In genomic region chr16:2829501-2830354, GRCh38 we compare ENCODE assay signal across 17 cellular contexts. TPM values are rescaled to one million over a fixed set of nuclear protein-coding genes. Genes with fewer than 3 reads are reported as not detected.
A peak's percentile ranks its signal among the peaks of the same experiment; 100 is the strongest.
DNase-seq lines count a peak whose midpoint lies in the region; ATAC-seq, FAIRE-seq and TF ChIP-seq lines count a peak whose summit lies in the region.
"Had no signal": no experiment of that assay in that cellular context is flagged by ENCODE, and none has a peak within 500 bp of the region (broad histone marks: within the 10 kb centered on the region; RNA-seq: fewer than 3 reads in every experiment).

TSS of gene ZG16B (plus strand) at chr16:2830303. CDS start at chr16:2830442, 139 bp downstream.

- CTCF ChIA-PET in GM10248 (lab: Yijun Ruan, JAX) = interaction anchor here (1.4 to 2.4 kb wide), 2 partner anchors 10 to 23 kb away, joined by 5 to 11 read pairs; no protein-coding TSS in a partner anchor
- CTCF ChIA-PET in H1 (lab: Charles Lee; ENCODE audit: partially characterized antibody) = interaction anchor here (0.8 to 3.3 kb wide), 3 partner anchors 9 to 115 kb away, joined by 4 to 14 read pairs (median 7); no protein-coding TSS in a partner anchor
- CTCF ChIA-PET in activated naive CD4-positive, alpha-beta T cell treated with anti-CD3 and anti-CD28 coated beads, Interleukin-2, amount 10 ng/mL, durations not matched to agents 7 days and 5 days (lab: Charles Lee) = interaction anchor here (0.8 to 2.6 kb wide), 3 partner anchors 9 to 90 kb away, joined by 3 to 14 read pairs (median 3); no protein-coding TSS in a partner anchor

- no peaks in the 10 kb centered on the region for H3K27me3 ChIP-seq in H1 (replicated peaks in 1 of 4; ENCODE audit: control insufficient read depth in 3 of 4, extremely low read depth in 1 of 4, insufficient read depth in 3 of 4, low read length in 3 of 4)
- H3K27me3 ChIP-seq in small intestine (ENCODE audit: control insufficient read depth in 2 of 2, insufficient read depth in 2 of 2, low read length in 2 of 2) = no peaks in the 10 kb centered on the region
- H3K27me3 ChIP-seq: right atrium auricular region had no signal

- H3K23ac ChIP-seq in H1 (ENCODE audit: insufficient read length) = no peak within 1 kb of the TSS

- H3K36me3 ChIP-seq in H1 (ENCODE audit: control insufficient read depth in 2 of 4, insufficient read depth in 4 of 4, low read length in 3 of 4) (no peaks in the 10 kb centered on the region), small intestine (ENCODE audit: control insufficient read depth in 2 of 2, insufficient read depth in 2 of 2, low read length in 2 of 2) (no peaks in the 10 kb centered on the region)
- H3K36me3 ChIP-seq: heart left ventricle, right atrium auricular region, WERI-Rb-1 had no signal

- no peak within 1 kb of the TSS for H3K4me2 ChIP-seq in H1 (ENCODE audit: insufficient read depth in 1 of 2, low read depth in 2 of 2, low read length in 2 of 2)

- no peak within 1 kb of the TSS for H2BK5ac ChIP-seq in H1 (ENCODE audit: low read depth, low read length)

- no peak within 1 kb of the TSS for H2AK5ac ChIP-seq in H1 (ENCODE audit: low read depth, low read length)

- no peak within 1 kb of the TSS for H3K9ac ChIP-seq in H1 (replicated peaks in 1 of 4; ENCODE audit: extremely low read depth in 1 of 4, low read depth in 3 of 4, low read length in 3 of 4)

- 0 out of 2 replicates have a peak within 1 kb of the TSS, but pooled peaks have one; percentile 27 for H2BK12ac ChIP-seq in H1 (ENCODE audit: low read depth, low read length)

- H3K4me3 Mint-ChIP-seq in activated naive CD4-positive, alpha-beta T cell treated with anti-CD3 and anti-CD28 coated beads, Interleukin-2, amount 10 ng/mL, durations not matched to agents 7 days and 5 days = no peak within 1 kb of the TSS

- H4K91ac ChIP-seq in H1 (replicated peaks; ENCODE audit: insufficient read length, low read length) = no peak within 1 kb of the TSS

- no peak within 1 kb of the TSS for H4K5ac ChIP-seq in H1 (ENCODE audit: insufficient read length, low read depth, low read length)

- no peaks in the 10 kb centered on the region for H3K36me3 Mint-ChIP-seq in activated naive CD4-positive, alpha-beta T cell treated with anti-CD3 and anti-CD28 coated beads, Interleukin-2, amount 10 ng/mL, durations not matched to agents 7 days and 5 days

- no peak within 1 kb of the TSS for H3K56ac ChIP-seq in H1 (replicated peaks; ENCODE audit: insufficient read length, low read depth, low read length)

- no peaks in the 10 kb centered on the region for H3K79me1 ChIP-seq in H1 (ENCODE audit: low read depth, low read length)

- no peaks in the 10 kb centered on the region for H4K20me1 ChIP-seq in H1 (replicated peaks in 1 of 2; ENCODE audit: control insufficient read depth in 1 of 2, insufficient read depth in 2 of 2, low read length in 2 of 2)

- no peak within 1 kb of the TSS for H3K14ac ChIP-seq in H1 (ENCODE audit: insufficient read length)

- no peak for TF ChIP-seq EP300 in H1 (IDR thresholded peaks at IDR 0.05; ENCODE audit: borderline replicate concordance in 1 of 2, low read depth in 2 of 2, low read length in 2 of 2)

- TF ChIP-seq POLR2A in H1 (IDR thresholded peaks at IDR 0.05; ENCODE audit: control extremely low read depth in 1 of 2, low read depth in 2 of 2, low read length in 2 of 2) = no peak

- no peaks in the 10 kb centered on the region for H3K79me2 ChIP-seq in H1 (ENCODE audit: control insufficient read depth in 1 of 2, insufficient read depth in 2 of 2, low read length in 2 of 2)

- no peak for FAIRE-seq in H1 (lab: Jason Lieb, UNC)
- FAIRE-seq in small intestine (lab: Jason Lieb, UNC) = no peak
- FAIRE-seq: RCC 7860 had no signal

- ATAC-seq in GM21825 (IDR thresholded peaks at IDR 0.05; ENCODE audit: unreplicated experiment) (no peak), GM19455 (IDR thresholded peaks at IDR 0.05; ENCODE audit: unreplicated experiment) (no peak)

- peak within 1 kb of the TSS; percentile 31; the same call in 1 of the 2 replicates for H2BK15ac ChIP-seq in H1 (ENCODE audit: low read length)

- no peaks in the 10 kb centered on the region for H3K23me2 ChIP-seq in H1 (ENCODE audit: low read depth, low read length)

- H3K4ac ChIP-seq in H1 (replicated peaks; ENCODE audit: insufficient read length, low read depth, low read length) = no peak within 1 kb of the TSS

- DNase-seq in GM10248 (ENCODE audit: extremely low spot score) = peak; percentile 57
- peak; percentile 15 for DNase-seq in RPMI7951 (ENCODE audit: low read depth)
- no peak for DNase-seq in H1 (ENCODE audit: low read depth in 1 of 2, low spot score in 2 of 2)
- peak; percentile 58 for DNase-seq in small intestine
- DNase-seq in NCI-H146 (lab: John Stamatoyannopoulos, UW) = no peak
- no peak for DNase-seq in activated naive CD4-positive, alpha-beta T cell treated with anti-CD3 and anti-CD28 coated beads, Interleukin-2, amount 10 ng/mL, durations not matched to agents 7 days and 5 days
- DNase-seq: activated effector memory CD4-positive, alpha-beta T cell treated with Interleukin-2 at 50 U/mL for 16 hours; cortex of kidney; DMS79 treated with DMSO at 0.1 percent for 48 hours; midbrain; NCI-H2107 had no signal

- H3K27ac ChIP-seq in H1 (ENCODE audit: low read depth, low read length) (no peak within 1 kb of the TSS), small intestine (ENCODE audit: low read depth in 1 of 2, low read length in 1 of 2) (peak within 1 kb of the TSS; percentile 37)
- H3K27ac ChIP-seq: heart left ventricle, right atrium auricular region, WERI-Rb-1 had no signal

- no peak within 1 kb of the TSS for H2AFZ ChIP-seq in H1 (ENCODE audit: low read length)

- WGBS in H1 (ENCODE audit: extremely low coverage in 1 of 2, insufficient coverage in 1 of 2, insufficient read length in 1 of 2, insufficient replicate concordance in 2 of 2, low coverage in 1 of 2, low lambda C conversion rate in 2 of 2, missing lambda C conversion rate in 1 of 2), 2 experiments = 81% methylated on average over 28 of the region's 32 CpGs; no CpG with 5 or more reads in 1 of the 2 experiments
- 25 to 59% (median 35%) methylated on average over 28 to 32 of the region's 32 CpGs for WGBS in small intestine, 3 donors

- POLR2A ChIA-PET in GM10248 (lab: Yijun Ruan, JAX) (no interaction called here), H1 (lab: Charles Lee; ENCODE audit: partially characterized antibody) (no interaction called here)

- no peak within 1 kb of the TSS for H2BK20ac ChIP-seq in H1 (ENCODE audit: low read length)

- peaks cover 12% of the 10 kb centered on the region for H3K27me3 Mint-ChIP-seq in activated naive CD4-positive, alpha-beta T cell treated with anti-CD3 and anti-CD28 coated beads, Interleukin-2, amount 10 ng/mL, durations not matched to agents 7 days and 5 days

- TF ChIP-seq RAD21 in H1 (IDR thresholded peaks at IDR 0.05 in 1 of 2, conservative IDR thresholded peaks at IDR 0.05 in 1 of 2; ENCODE audit: low read depth in 2 of 2, low read length in 2 of 2) = no peak

- no peaks in the 10 kb centered on the region for H3K4me1 ChIP-seq in H1 (replicated peaks in 1 of 4; ENCODE audit: control insufficient read depth in 3 of 4, insufficient read depth in 4 of 4, low read length in 3 of 4)
- no peaks in the 10 kb centered on the region for H3K4me1 ChIP-seq in small intestine (ENCODE audit: control insufficient read depth in 2 of 2, insufficient read depth in 1 of 2, low read depth in 1 of 2, low read length in 1 of 2)
- H3K4me1 ChIP-seq: right atrium auricular region had no signal

- H3K9me3 ChIP-seq in H1 (ENCODE audit: insufficient read depth in 2 of 2, low read depth in 1 of 2, low read length in 1 of 2) (no peaks in the 10 kb centered on the region), small intestine (ENCODE audit: control insufficient read depth, low read depth) (no peaks in the 10 kb centered on the region)
- H3K9me3 ChIP-seq: heart left ventricle, right atrium auricular region had no signal

- TF ChIP-seq CTCF in GM10248 (IDR thresholded peaks at IDR 0.05; ENCODE audit: control extremely low read depth, extremely low read depth, low read depth, missing control alignments) = no peak
- TF ChIP-seq CTCF in H1 (IDR thresholded peaks at IDR 0.05; ENCODE audit: control extremely low read depth in 1 of 3, insufficient read depth in 1 of 3, low read depth in 1 of 3, low read length in 3 of 3) = no peak

- no peaks in the 10 kb centered on the region for H3K9me3 Mint-ChIP-seq in activated naive CD4-positive, alpha-beta T cell treated with anti-CD3 and anti-CD28 coated beads, Interleukin-2, amount 10 ng/mL, durations not matched to agents 7 days and 5 days

- H2BK120ac ChIP-seq in H1 (replicated peaks; ENCODE audit: low read depth, low read length) = no peak within 1 kb of the TSS

- no peak within 1 kb of the TSS for H3K27ac Mint-ChIP-seq in activated naive CD4-positive, alpha-beta T cell treated with anti-CD3 and anti-CD28 coated beads, Interleukin-2, amount 10 ng/mL, durations not matched to agents 7 days and 5 days

- H3K4me3 ChIP-seq in H1 (ENCODE audit: extremely low read depth in 1 of 4, insufficient read depth in 2 of 4, low read depth in 3 of 4, low read length in 4 of 4) (no peak within 1 kb of the TSS), small intestine (ENCODE audit: low read depth in 1 of 2, low read length in 2 of 2) (no peak within 1 kb of the TSS)
- H3K4me3 ChIP-seq: right atrium auricular region had no signal

- peaks cover 5% of the 10 kb centered on the region for H3K4me1 Mint-ChIP-seq in activated naive CD4-positive, alpha-beta T cell treated with anti-CD3 and anti-CD28 coated beads, Interleukin-2, amount 10 ng/mL, durations not matched to agents 7 days and 5 days

- no peak within 1 kb of the TSS for H3K18ac ChIP-seq in H1 (ENCODE audit: extremely low read depth, low read length)

- 0 out of 2 replicates have a peak within 1 kb of the TSS, but pooled peaks have one; percentile 7 for H4K8ac ChIP-seq in H1 (ENCODE audit: extremely low read depth, insufficient read depth, low read length)

RNA-seq across cellular contexts. Expression of gene ZG16B, which starts in this region (rescaled TPM):
- total RNA-seq in RPMI7951 (2014; rRNA removed; shearing (Covaris generic)) = 0.88 and 1.2 TPM in 2 replicates
- not detected in 2 replicates for total RNA-seq in H1 (2021; fragmentation: NEBNext Ultra II Directional; extraction: Animal tissue kit (Norgen Biotek cat#: 25700))
- 0.11 TPM in 1 of 2 replicates, not detected in the other for polyA plus RNA-seq in H1 (2011; rRNA removed)
- polyA plus RNA-seq in H1 (2011; cell fraction: cytosol; rRNA removed) = 0.17 TPM
- polyA plus RNA-seq in H1 (2011; cell fraction: nucleus; rRNA removed) = not detected
- not detected in 4 replicates for polyA plus RNA-seq in H1 (2012, experiment 1 of 2)
- not detected for polyA plus RNA-seq in H1 (2012, experiment 2 of 2)
- polyA plus RNA-seq in H1 (2013, experiment 1 of 2) = 0.06 TPM
- not detected for polyA plus RNA-seq in H1 (2013, experiment 2 of 2)
- 0.41 TPM in 1 of 2 replicates, not detected in the other for polyA minus RNA-seq in H1 (2011; rRNA and poly(A)+ RNA removed)
- polyA minus RNA-seq in H1 (2011; cell fraction: cytosol; rRNA and poly(A)+ RNA removed) = not detected
- polyA minus RNA-seq in H1 (2011; cell fraction: nucleus; rRNA and poly(A)+ RNA removed) = not detected
- polyA plus RNA-seq in small intestine = 10 to 100 TPM in 2 of 3 donors, 1 to 10 TPM in 1; 5.2 to 19.9 (median 17.3) TPM
- polyA plus RNA-seq: heart left ventricle had no signal

Comparison
In these comparisons a context has a peak if more than half of its experiments do, and no peak if none do; other contexts are left out.
1. RNA of gene ZG16B (polyA plus RNA-seq): 5.2 to 19.9 TPM in small intestine; 0.06 to 0.17 TPM in H1; every median in the first group is over 4 times any median in the second.
2. DNase-seq: peak in GM10248 (single experiment), RPMI7951 (single experiment) and small intestine (single experiment); none in H1 (0 of 2), NCI-H146 (single experiment) and activated naive CD4-positive, alpha-beta T cell treated with anti-CD3 and anti-CD28 coated beads, Interleukin-2, amount 10 ng/mL, durations not matched to agents 7 days and 5 days (single experiment).